Comparison of ENCODE assay signal across 13 cellular contexts in genomic region chr6:139050770-139051313, GRCh38.
"Had no signal": no experiment of that assay in that cellular context is flagged by ENCODE, and none has a peak within 500 bp of the region (broad histone marks: within the 10 kb centered on the region; RNA-seq: fewer than 3 reads in every experiment).

No MANE protein-coding gene starts in this region.

- H3K27ac Mint-ChIP-seq: activated CD8-positive, alpha-beta T cell treated with anti-CD3 and anti-CD28 coated beads for 36 hours; activated T-helper 1 cell treated with anti-CD3 and anti-CD28 coated beads, Interleukin-12 subunit alpha, Interleukin-12 subunit beta, Interleukin-2, Interleukin-4 antibody, amounts not matched to agents 30 ng/mL and 10 ng/mL and 1 ng/mL, durations not matched to agents 14 hours and 24 hours and 36 hours; nephron; stimulated activated naive CD8-positive, alpha-beta T cell treated with anti-CD3 and anti-CD28 coated beads, Interleukin-15, Interleukin-2, amounts not matched to agents 100 ng/mL and 50 ng/mL, for 24 hours had no signal

- DNase-seq: activated CD4-positive, alpha-beta T cell treated with anti-CD3 and anti-CD28 coated beads for 4 hours; activated CD8-positive, alpha-beta memory T cell treated with anti-CD3 and anti-CD28 coated beads, Interleukin-2, amount 50 U/mL, for 48 hours; activated CD8-positive, alpha-beta T cell treated with anti-CD3 and anti-CD28 coated beads for 36 hours; activated naive CD4-positive, alpha-beta T cell; heart right ventricle; kidney; left ventricle myocardium superior; mesendoderm; stimulated activated CD4-positive, alpha-beta T cell treated with anti-CD3 and anti-CD28 coated beads, Interleukin-12 subunit alpha, Interleukin-12 subunit beta, amount 100 ng/mL, for 4 hours; upper lobe of right lung had no signal

- H3K27ac ChIP-seq: heart right ventricle, upper lobe of right lung had no signal

- H3K4me3 ChIP-seq: heart right ventricle, upper lobe of right lung had no signal

- H3K4me1 ChIP-seq: upper lobe of right lung had no signal

- H3K27me3 Mint-ChIP-seq: stimulated activated naive CD8-positive, alpha-beta T cell treated with anti-CD3 and anti-CD28 coated beads, Interleukin-15, Interleukin-2, amounts not matched to agents 100 ng/mL and 50 ng/mL, for 24 hours had no signal

- H3K9me3 Mint-ChIP-seq: activated T-helper 1 cell treated with anti-CD3 and anti-CD28 coated beads, Interleukin-12 subunit alpha, Interleukin-12 subunit beta, Interleukin-2, Interleukin-4 antibody, amounts not matched to agents 30 ng/mL and 10 ng/mL and 1 ng/mL, durations not matched to agents 14 hours and 24 hours and 36 hours; stimulated activated naive CD8-positive, alpha-beta T cell treated with anti-CD3 and anti-CD28 coated beads, Interleukin-15, Interleukin-2, amounts not matched to agents 100 ng/mL and 50 ng/mL, for 24 hours had no signal

- H3K4me3 Mint-ChIP-seq: activated CD8-positive, alpha-beta T cell treated with anti-CD3 and anti-CD28 coated beads for 36 hours; activated T-helper 1 cell treated with anti-CD3 and anti-CD28 coated beads, Interleukin-12 subunit alpha, Interleukin-12 subunit beta, Interleukin-2, Interleukin-4 antibody, amounts not matched to agents 30 ng/mL and 10 ng/mL and 1 ng/mL, durations not matched to agents 14 hours and 24 hours and 36 hours; nephron; stimulated activated naive CD8-positive, alpha-beta T cell treated with anti-CD3 and anti-CD28 coated beads, Interleukin-15, Interleukin-2, amounts not matched to agents 100 ng/mL and 50 ng/mL, for 24 hours had no signal

- H3K4me1 Mint-ChIP-seq: nephron had no signal

- H3K36me3 ChIP-seq: heart right ventricle, upper lobe of right lung had no signal

- H3K9me3 ChIP-seq: heart right ventricle, upper lobe of right lung had no signal

- H3K27me3 ChIP-seq: heart right ventricle, upper lobe of right lung had no signal

- ATAC-seq: heart right ventricle, left ventricle myocardium superior, upper lobe of right lung had no signal
